ENCODE assay signal across 8 cellular contexts in genomic region chr11:11036185-11037161, GRCh38.
DNase-seq lines count a peak whose midpoint lies in the region; ATAC-seq, FAIRE-seq and TF ChIP-seq lines count a peak whose summit lies in the region.

No MANE protein-coding gene starts in this region.

- no peak overlapping the region for H3K27ac ChIP-seq in OCI-LY3 (ENCODE audit: low read length)
- no peak overlapping the region for H3K27ac ChIP-seq in mammary epithelial cell (ENCODE audit: insufficient read depth, low read depth, low read length)
- no peak overlapping the region for H3K27ac ChIP-seq in keratinocyte (ENCODE audit: control insufficient read depth, insufficient read depth, low read length)

- H3K4me3 Mint-ChIP-seq in stimulated activated naive B cell treated with anti-CD40 and anti-IgM and Interleukin-4, amounts not matched to agents 10 μg/mL and 1 μg/mL and 100 μg/mL, for 72 hours = no peak overlapping the region

- peaks cover 19 to 21% of the 10 kb centered on the region in 2 donors for H3K27me3 Mint-ChIP-seq in stimulated activated naive B cell treated with anti-CD40 and anti-IgM and Interleukin-4, amounts not matched to agents 10 μg/mL and 1 μg/mL and 100 μg/mL, for 72 hours

- H3K9ac ChIP-seq in OCI-LY3 (ENCODE audit: low read length) = no peak overlapping the region
- H3K9ac ChIP-seq in mammary epithelial cell (ENCODE audit: insufficient read depth, low read length) = no peak overlapping the region
- no peak overlapping the region for H3K9ac ChIP-seq in keratinocyte (ENCODE audit: control insufficient read depth, extremely low read depth, insufficient read depth, low read length)

- H3K4me3 ChIP-seq in OCI-LY3 (ENCODE audit: low read length) (no peak overlapping the region), mammary epithelial cell (replicated peaks in 1 of 3; ENCODE audit: insufficient read depth in 1 of 3, low read depth in 2 of 3, low read length in 3 of 3) (no peak overlapping the region), keratinocyte (ENCODE audit: control insufficient read depth in 2 of 3, extremely low read depth in 1 of 3, insufficient read depth in 2 of 3, low read depth in 1 of 3, low read length in 3 of 3) (no peak overlapping the region)

- in situ Hi-C loops in mammary epithelial cell (cut with MboI; ENCODE audit: low sequenced_read_pairs in 2 of 2) = loop anchor here (25.0 kb wide), 3 partner anchors 601 to 751 kb away; no protein-coding TSS in a partner anchor

- H2AFZ ChIP-seq in OCI-LY3 (ENCODE audit: low read depth, low read length) (no peak overlapping the region), mammary epithelial cell (ENCODE audit: low read depth, low read length) (no peak overlapping the region), keratinocyte (ENCODE audit: control insufficient read depth, low read length) (no peak overlapping the region)

- H3K9me3 ChIP-seq in OCI-LY3 (ENCODE audit: insufficient read depth, low read length) = no peaks in the 10 kb centered on the region
- H3K9me3 ChIP-seq in mammary epithelial cell (replicated peaks; ENCODE audit: insufficient read depth, low read length) = no peaks in the 10 kb centered on the region
- no peaks in the 10 kb centered on the region for H3K9me3 ChIP-seq in keratinocyte (ENCODE audit: control insufficient read depth, low read depth, low read length)

- no peaks in the 10 kb centered on the region for H3K36me3 ChIP-seq in OCI-LY3 (replicated peaks; ENCODE audit: low read depth, low read length)
- H3K36me3 ChIP-seq in mammary epithelial cell (ENCODE audit: insufficient read depth, low read length) = no peaks in the 10 kb centered on the region
- no peaks in the 10 kb centered on the region for H3K36me3 ChIP-seq in keratinocyte (ENCODE audit: control insufficient read depth in 2 of 2, extremely low read depth in 1 of 2, insufficient read depth in 2 of 2, low read length in 2 of 2)

- H3K79me2 ChIP-seq in OCI-LY3 (ENCODE audit: low read length) (no peaks in the 10 kb centered on the region), mammary epithelial cell (ENCODE audit: insufficient read depth, low read length) (no peaks in the 10 kb centered on the region), keratinocyte (ENCODE audit: control insufficient read depth, insufficient read depth, low read length) (no peaks in the 10 kb centered on the region)

- H3K9me1 ChIP-seq in keratinocyte (ENCODE audit: control insufficient read depth, extremely low read depth, insufficient read depth, low read length) = no peaks in the 10 kb centered on the region

- intact Hi-C loops in Right ventricle myocardium inferior (cut with DNase I) = loop anchor here (1.0 to 5.0 kb wide), 5 partner anchors 121 to 751 kb away; partner anchors contain the start of gene GALNT18
- intact Hi-C loops in cardiac septum (cut with DNase I) = loop anchor here (5.0 kb wide), 2 partner anchors 121 to 231 kb away; no protein-coding TSS in a partner anchor
- intact Hi-C loops in mammary epithelial cell (cut with micrococcal nuclease) = loop anchor here (1.0 to 10.0 kb wide), 2 partner anchors 118 to 230 kb away; no protein-coding TSS in a partner anchor

- DNase-seq in Right ventricle myocardium inferior (ENCODE audit: missing footprints) (no peak), cardiac septum (ENCODE audit: low spot score) (no peak), HT1080 (ENCODE audit: low read depth) (peak; percentile 26), mammary epithelial cell (peak; percentile 62), keratinocyte (ENCODE audit: low read depth, low spot score) (peak; percentile 26)
- peak; percentile 5 for DNase-seq in stimulated activated naive B cell treated with anti-CD40 and anti-IgM and Interleukin-4, amounts not matched to agents 10 μg/mL and 1 μg/mL and 100 μg/mL, for 72 hours

- no peaks in the 10 kb centered on the region for H3K4me1 Mint-ChIP-seq in stimulated activated naive B cell treated with anti-CD40 and anti-IgM and Interleukin-4, amounts not matched to agents 10 μg/mL and 1 μg/mL and 100 μg/mL, for 72 hours

- H3K4me1 ChIP-seq in OCI-LY3 (ENCODE audit: low read length) (no peaks in the 10 kb centered on the region), mammary epithelial cell (ENCODE audit: insufficient read depth, low read length) (peaks cover 5% of the 10 kb centered on the region), keratinocyte (ENCODE audit: control insufficient read depth, extremely low read depth, insufficient read depth, low read length) (no peaks in the 10 kb centered on the region)

- H3K27me3 ChIP-seq in OCI-LY3 (ENCODE audit: low read depth, low read length) = 0 out of 2 replicates have a peak, but pooled peaks cover 10% of the 10 kb centered on the region
- no peaks in the 10 kb centered on the region for H3K27me3 ChIP-seq in mammary epithelial cell (ENCODE audit: insufficient read depth, low read length)
- no peaks in the 10 kb centered on the region for H3K27me3 ChIP-seq in keratinocyte (ENCODE audit: control insufficient read depth, extremely low read depth, insufficient read depth, low read length)

- no peaks in the 10 kb centered on the region for H3K36me3 Mint-ChIP-seq in stimulated activated naive B cell treated with anti-CD40 and anti-IgM and Interleukin-4, amounts not matched to agents 10 μg/mL and 1 μg/mL and 100 μg/mL, for 72 hours

- TF ChIP-seq CTCF in OCI-LY3 (IDR thresholded peaks at IDR 0.05; ENCODE audit: low read depth, low read length) = peak; percentile 70
- TF ChIP-seq CTCF in mammary epithelial cell (conservative IDR thresholded peaks at IDR 0.05 in 1 of 2, IDR thresholded peaks at IDR 0.05 in 1 of 2; ENCODE audit: extremely low read depth in 1 of 2, insufficient read depth in 1 of 2, low read depth in 1 of 2, low read length in 2 of 2) = peak; percentile 57 to 69
- peak; percentile 63 to 68 (median 67) for TF ChIP-seq CTCF in keratinocyte (optimal IDR thresholded peaks at IDR 0.05 in 1 of 3, IDR thresholded peaks at IDR 0.05 in 1 of 3, conservative IDR thresholded peaks at IDR 0.05 in 1 of 3; ENCODE audit: extremely low read depth in 1 of 3, insufficient read depth in 2 of 3, low read length in 3 of 3)

- no peaks in the 10 kb centered on the region for H4K20me1 ChIP-seq in OCI-LY3 (ENCODE audit: insufficient read depth, low read length)
- H4K20me1 ChIP-seq in mammary epithelial cell (ENCODE audit: insufficient read depth, low read length) = no peaks in the 10 kb centered on the region
- H4K20me1 ChIP-seq in keratinocyte (ENCODE audit: control insufficient read depth, extremely low read depth, insufficient read depth, low read length) = no peaks in the 10 kb centered on the region

- H3K4me2 ChIP-seq in OCI-LY3 (ENCODE audit: low read length) = no peak overlapping the region
- no peak overlapping the region for H3K4me2 ChIP-seq in mammary epithelial cell (ENCODE audit: insufficient read depth, low read depth, low read length)
- H3K4me2 ChIP-seq in keratinocyte (ENCODE audit: control insufficient read depth, extremely low read depth, insufficient read depth, low read depth, low read length) = no peak overlapping the region

- H3K27ac Mint-ChIP-seq in stimulated activated naive B cell treated with anti-CD40 and anti-IgM and Interleukin-4, amounts not matched to agents 10 μg/mL and 1 μg/mL and 100 μg/mL, for 72 hours = no peak overlapping the region

- ATAC-seq in Right ventricle myocardium inferior = peak; percentile 52
- ATAC-seq in stimulated activated naive B cell treated with anti-CD40 and anti-IgM and Interleukin-4, amounts not matched to agents 10 μg/mL and 1 μg/mL and 100 μg/mL, for 72 hours (replicated peaks) = peak; percentile 83 to 91
- ATAC-seq in HG02623 (IDR thresholded peaks at IDR 0.05; ENCODE audit: unreplicated experiment) = no peak

- dilution Hi-C loops in mammary epithelial cell (cut with HindIII; ENCODE audit: low sequenced_read_pairs) = loop anchor here (5.0 to 25.0 kb wide), 4 partner anchors 36 to 751 kb away; no protein-coding TSS in a partner anchor
- dilution Hi-C loops in keratinocyte (cut with MboI; ENCODE audit: extremely low pct_ligation_motif_present, low sequenced_read_pairs) = no loop called here

- CTCF ChIA-PET in mammary epithelial cell (lab: Charles Lee; ENCODE audit: low non-redundant PET) = interaction anchor here (0.6 to 0.7 kb wide), 3 partner anchors 79 to 751 kb away, joined by 3 read pairs; no protein-coding TSS in a partner anchor

- WGBS in mammary epithelial cell (ENCODE audit: low coverage, missing lambda C conversion rate) = 59% methylated on average over 4 of the region's 4 CpGs

- no TSS peak for BruUV-seq in mammary epithelial cell (replicated peaks; lab: Mats Ljungman, UMichigan)

- H3K9me3 Mint-ChIP-seq in stimulated activated naive B cell treated with anti-CD40 and anti-IgM and Interleukin-4, amounts not matched to agents 10 μg/mL and 1 μg/mL and 100 μg/mL, for 72 hours = no peaks in the 10 kb centered on the region

- peak; percentile 71 for FAIRE-seq in keratinocyte (lab: Jason Lieb, UNC)

Comparison
In these comparisons a context has a peak if more than half of its experiments do, and no peak if none do; other contexts are left out.
1. DNase-seq: peak in HT1080 (single experiment), mammary epithelial cell (single experiment), keratinocyte (single experiment) and stimulated activated naive B cell treated with anti-CD40 and anti-IgM and Interleukin-4, amounts not matched to agents 10 μg/mL and 1 μg/mL and 100 μg/mL, for 72 hours (single experiment); none in Right ventricle myocardium inferior (single experiment) and cardiac septum (single experiment).
2. Peak in every context shown above with its lines, with median percentiles within 50 percentile points of each other: CTCF ChIP-seq.